In genomic region chr19:7850429-7850819, GRCh38 we compare ENCODE assay signal across 19 cellular contexts. TPM values are rescaled to one million over a fixed set of nuclear protein-coding genes. Genes with fewer than 3 reads are reported as not detected.
DNase-seq lines count a peak whose midpoint lies in the region; ATAC-seq, FAIRE-seq and TF ChIP-seq lines count a peak whose summit lies in the region.
"Had no signal": no experiment of that assay in that cellular context is flagged by ENCODE, and none has a peak within 500 bp of the region (broad histone marks: within the 10 kb centered on the region; RNA-seq: fewer than 3 reads in every experiment).

No MANE protein-coding gene starts in this region.

- no peak for TF ChIP-seq CTCF in HepG2 (CRISPR knock-in tag; IDR thresholded peaks at IDR 0.05)
- no peak for TF ChIP-seq CTCF in right lobe of liver (IDR thresholded peaks at IDR 0.05)

- TF ChIP-seq RAD21 in HepG2 (CRISPR knock-in tag; IDR thresholded peaks at IDR 0.05) = no peak

- ATAC-seq in HepG2 (no peak), right lobe of liver (no peak)

- no peak overlapping the region for H3K4me2 ChIP-seq in HepG2 (ENCODE audit: low read depth, low read length)

- FAIRE-seq in HepG2 (lab: Jason Lieb, UNC) = no peak
- FAIRE-seq: colon, HTR-8/SVneo had no signal

- H3K27me3 ChIP-seq in HepG2 (ENCODE audit: control insufficient read depth in 1 of 2, insufficient read depth in 2 of 2, low read length in 2 of 2) = peaks cover 0 to 5% of the 10 kb centered on the region in 2 experiments; a peak in 2 of 5 replicates
- no peaks in the 10 kb centered on the region for H3K27me3 ChIP-seq in right lobe of liver
- H3K27me3 ChIP-seq: SJCRH30 had no signal

- no peaks in the 10 kb centered on the region for H3K9me3 ChIP-seq in HepG2 (ENCODE audit: low read length)
- H3K9me3 ChIP-seq in right lobe of liver = no peaks in the 10 kb centered on the region
- H3K9me3 ChIP-seq: SJCRH30 had no signal

- TF ChIP-seq EP300 in HepG2 (IDR thresholded peaks at IDR 0.05; ENCODE audit: low read depth in 2 of 2, low read length in 2 of 2) (no peak), HepG2 (CRISPR knock-in tag; IDR thresholded peaks at IDR 0.05; ENCODE audit: borderline replicate concordance) (no peak)

- CTCF ChIA-PET in HepG2 (lab: Yijun Ruan, JAX; ENCODE audit: low intra/inter-chr PET ratio, low total read pairs) = no interaction called here
- CTCF ChIA-PET in HEK293T (lab: Yijun Ruan, JAX) = no interaction called here

- no peak overlapping the region for H3K9ac ChIP-seq in HepG2 (ENCODE audit: insufficient read depth, low read depth, low read length)

- POLR2A ChIA-PET in HepG2 (lab: Yijun Ruan, JAX) = no interaction called here
- POLR2A ChIA-PET in HEK293T (lab: Yijun Ruan, JAX) = interaction anchor here (1.0 kb wide), 1 partner anchor 54 kb away, joined by 3 read pairs; the partner anchor contains the start of gene MAP2K7

- DNase-seq in HepG2 (ENCODE audit: low spot score) (no peak), right lobe of liver (no peak), myocyte (ENCODE audit: low read depth) (peak; percentile 60), HEK293T (ENCODE audit: extremely low spot score) (no peak), hippocampal formation (lab: John Stamatoyannopoulos, UW) (no peak), Kasumi-1 (lab: John Stamatoyannopoulos, UW) (no peak), NCI-H526 treated with DMSO at 0.1 percent for 48 hours (lab: John Stamatoyannopoulos, UW) (no peak)
- DNase-seq: activated CD4-positive, CD25-positive, alpha-beta regulatory T cell treated with anti-CD3 and anti-CD28 coated beads, Interleukin-2, amount 50 U/mL, for 72 hours; amniotic stem cell; CD8-positive, alpha-beta memory T cell; HCEC 1CT; NCI-H187; NCI-H524 had no signal

- H3K4me1 ChIP-seq in HepG2 (ENCODE audit: insufficient read depth, low read length) = peaks cover 27% of the 10 kb centered on the region
- H3K4me1 ChIP-seq in right lobe of liver = peaks cover 0 to 8% (median 3%) of the 10 kb centered on the region in 4 donors
- H3K4me1 ChIP-seq: SJCRH30 had no signal

- H3K79me2 ChIP-seq in HepG2 (ENCODE audit: insufficient read depth, low read length) = no peaks in the 10 kb centered on the region

- no TSS peak for BruUV-seq in HepG2 (replicated peaks; lab: Mats Ljungman, UMichigan)

- in situ Hi-C loops in HepG2 (cut with HindIII; ENCODE audit: extremely low pct_ligation_motif_present, low pct_unique_long_range_greater_than_20kb) = loop anchor here (5.0 kb wide), 1 partner anchor 72 kb away; the partner anchor contains the start of gene SNAPC2

- TF ChIP-seq POLR2A in HepG2 (IDR thresholded peaks at IDR 0.05; ENCODE audit: insufficient read depth in 1 of 2, low read depth in 2 of 2, low read length in 2 of 2) (no peak), right lobe of liver (IDR thresholded peaks at IDR 0.05) (no peak)

- no peak overlapping the region for H3K27ac ChIP-seq in HepG2 (ENCODE audit: extremely low read length, insufficient read depth, low read length)
- H3K27ac ChIP-seq in right lobe of liver = no peak overlapping the region
- H3K27ac ChIP-seq in cingulate gyrus (ENCODE audit: low read depth, low read length) = peak overlapping the region; percentile 99
- H3K27ac ChIP-seq: SJCRH30 had no signal

- H3K36me3 ChIP-seq in HepG2 (replicated peaks in 1 of 2; ENCODE audit: control insufficient read depth in 1 of 2, insufficient read depth in 2 of 2, low read length in 2 of 2) (no peaks in the 10 kb centered on the region), right lobe of liver (no peaks in the 10 kb centered on the region)
- H3K36me3 ChIP-seq: SJCRH30 had no signal

- 50% methylated on average over 2 of the region's 12 CpGs for WGBS in HepG2 (ENCODE audit: low lambda C conversion rate)
- WGBS in right lobe of liver (ENCODE audit: insufficient coverage, low coverage, low lambda C conversion rate, missing lambda C conversion rate) = 40% methylated on average over 1 of the region's 12 CpGs

- H2AFZ ChIP-seq in HepG2 (ENCODE audit: low read length) = no peak overlapping the region

- no peak overlapping the region for H3K4me3 ChIP-seq in HepG2 (replicated peaks in 1 of 3; ENCODE audit: insufficient read depth in 1 of 3, low read depth in 2 of 3, low read length in 3 of 3)
- H3K4me3 ChIP-seq in right lobe of liver = no peak overlapping the region
- H3K4me3 ChIP-seq: SJCRH30 had no signal

- intact Hi-C loops in HepG2 (cut with micrococcal nuclease; ENCODE audit: unreplicated experiment) (no loop called here), right lobe of liver (cut with DNase I) (loop anchor here in 1 of 2 donors (10.0 kb wide), 1 partner anchor 54 kb away; the partner anchor contains the start of gene MAP2K7)

- no peaks in the 10 kb centered on the region for H4K20me1 ChIP-seq in HepG2 (ENCODE audit: insufficient read depth, low read length)

RNA-seq across cellular contexts. Expression of gene EVI5L, which starts 20.4 kb away (rescaled TPM):
- total RNA-seq in HepG2 (2016; rRNA removed; fragmentation: Illumina TruSeq; extraction: Trizol) (1.3 and 1.7 TPM in 2 replicates), right lobe of liver (1 to 10 TPM; 3.7 to 6.3 (median 4.9) TPM), myocyte (25.2 and 25.4 TPM in 2 replicates)
- total RNA-seq in HepG2 (2016; cell fraction: cytosol; rRNA removed; fragmentation: Illumina TruSeq; extraction: Trizol; ENCODE audit: low read depth) = 0.61 and 0.62 TPM in 2 replicates
- total RNA-seq in HepG2 (2016; cell fraction: insoluble cytoplasmic fraction; rRNA removed; fragmentation: Illumina TruSeq; extraction: Trizol) = 1.1 and 1.6 TPM in 2 replicates
- total RNA-seq in HepG2 (2016; cell fraction: membrane; rRNA removed; fragmentation: Illumina TruSeq; extraction: Trizol) = 1.6 and 1.7 TPM in 2 replicates
- 1.2 and 1.7 TPM in 2 replicates for total RNA-seq in HepG2 (2016; cell fraction: nucleus; rRNA removed; fragmentation: Illumina TruSeq; extraction: Trizol)
- polyA plus RNA-seq in HepG2 (2011; rRNA removed) = 2.4 and 3.1 TPM in 2 replicates
- 2.1 and 2.9 TPM in 2 replicates for polyA plus RNA-seq in HepG2 (2011; cell fraction: cytosol; rRNA removed)
- polyA plus RNA-seq in HepG2 (2011; cell fraction: nucleus; rRNA removed) = 8.0 and 8.2 TPM in 2 replicates
- polyA plus RNA-seq in HepG2 (2012) = 3.2 TPM in 2 replicates
- polyA plus RNA-seq in HepG2 (2016; cell fraction: cytosol; fragmentation: Illumina TruSeq; extraction: Trizol; ENCODE audit: low read depth) = 0.58 and 0.84 TPM in 2 replicates
- 1.7 and 2.0 TPM in 2 replicates for polyA plus RNA-seq in HepG2 (2016; cell fraction: insoluble cytoplasmic fraction; fragmentation: Illumina TruSeq; extraction: Trizol; ENCODE audit: low read depth)
- 1.4 and 1.6 TPM in 2 replicates for polyA plus RNA-seq in HepG2 (2016; cell fraction: membrane; fragmentation: Illumina TruSeq; extraction: Trizol; ENCODE audit: low read depth)
- polyA plus RNA-seq in HepG2 (2016; cell fraction: nucleus; fragmentation: Illumina TruSeq; extraction: Trizol; ENCODE audit: insufficient read depth, low read depth) = 3.6 and 4.8 TPM in 2 replicates
- 6.3 and 14.8 TPM in 2 replicates for polyA minus RNA-seq in HepG2 (2011; rRNA and poly(A)+ RNA removed; ENCODE audit: low replicate concordance)
- 1.1 and 1.3 TPM in 2 replicates for polyA minus RNA-seq in HepG2 (2011; cell fraction: cytosol; rRNA and poly(A)+ RNA removed)
- 1.9 and 2.9 TPM in 2 replicates for polyA minus RNA-seq in HepG2 (2011; cell fraction: nucleus; rRNA and poly(A)+ RNA removed)
- polyA plus RNA-seq in myocyte (2012) = 31.3 TPM

RNA-seq across cellular contexts. Expression of gene PRR36, which starts 23.8 kb away (rescaled TPM):
- total RNA-seq in HepG2 (2016; rRNA removed; fragmentation: Illumina TruSeq; extraction: Trizol) = 0.07 TPM in 2 replicates
- total RNA-seq in HepG2 (2016; cell fraction: cytosol; rRNA removed; fragmentation: Illumina TruSeq; extraction: Trizol; ENCODE audit: low read depth) = 0.30 TPM in 1 of 2 replicates, not detected in the other
- total RNA-seq in HepG2 (2016; cell fraction: insoluble cytoplasmic fraction; rRNA removed; fragmentation: Illumina TruSeq; extraction: Trizol) = 0.09 and 0.30 TPM in 2 replicates
- total RNA-seq in HepG2 (2016; cell fraction: membrane; rRNA removed; fragmentation: Illumina TruSeq; extraction: Trizol) = 0.15 and 0.17 TPM in 2 replicates
- total RNA-seq in HepG2 (2016; cell fraction: nucleus; rRNA removed; fragmentation: Illumina TruSeq; extraction: Trizol) = 0.09 and 0.22 TPM in 2 replicates
- 0.17 TPM in 2 replicates for polyA plus RNA-seq in HepG2 (2011; rRNA removed)
- polyA plus RNA-seq in HepG2 (2011; cell fraction: cytosol; rRNA removed) = 0.05 and 0.13 TPM in 2 replicates
- 0.73 and 1.3 TPM in 2 replicates for polyA plus RNA-seq in HepG2 (2011; cell fraction: nucleus; rRNA removed)
- 1.5 and 1.8 TPM in 2 replicates for polyA plus RNA-seq in HepG2 (2012)
- 0.23 and 0.25 TPM in 2 replicates for polyA plus RNA-seq in HepG2 (2016; cell fraction: cytosol; fragmentation: Illumina TruSeq; extraction: Trizol; ENCODE audit: low read depth)
- 0.54 and 0.83 TPM in 2 replicates for polyA plus RNA-seq in HepG2 (2016; cell fraction: insoluble cytoplasmic fraction; fragmentation: Illumina TruSeq; extraction: Trizol; ENCODE audit: low read depth)
- polyA plus RNA-seq in HepG2 (2016; cell fraction: membrane; fragmentation: Illumina TruSeq; extraction: Trizol; ENCODE audit: low read depth) = 0.34 and 0.41 TPM in 2 replicates
- 1.3 and 1.5 TPM in 2 replicates for polyA plus RNA-seq in HepG2 (2016; cell fraction: nucleus; fragmentation: Illumina TruSeq; extraction: Trizol; ENCODE audit: insufficient read depth, low read depth)
- polyA minus RNA-seq in HepG2 (2011; rRNA and poly(A)+ RNA removed; ENCODE audit: low replicate concordance) = 0.34 TPM in 1 of 2 replicates, not detected in the other
- 0.97 and 1.1 TPM in 2 replicates for polyA minus RNA-seq in HepG2 (2011; cell fraction: cytosol; rRNA and poly(A)+ RNA removed)
- polyA minus RNA-seq in HepG2 (2011; cell fraction: nucleus; rRNA and poly(A)+ RNA removed) = 0.25 and 0.26 TPM in 2 replicates
- total RNA-seq in right lobe of liver = under 1 TPM in 4 of 6 experiments, not detected in 2; 0.07 to 0.37 (median 0.12) TPM
- not detected in 2 replicates for total RNA-seq in myocyte
- polyA plus RNA-seq in myocyte (2012) = 0.05 TPM
- total RNA-seq: CD8-positive, alpha-beta memory T cell; lung microvascular endothelial cell; SJCRH30 had no signal
- polyA plus RNA-seq: AG04450; CD8-positive, alpha-beta memory T cell had no signal

RNA-seq across cellular contexts. Expression of gene LRRC8E, which starts 37.9 kb away (rescaled TPM):
- total RNA-seq in HepG2 (2016; rRNA removed; fragmentation: Illumina TruSeq; extraction: Trizol) = 4.0 and 8.0 TPM in 2 replicates
- total RNA-seq in HepG2 (2016; cell fraction: cytosol; rRNA removed; fragmentation: Illumina TruSeq; extraction: Trizol; ENCODE audit: low read depth) = 0.97 and 1.0 TPM in 2 replicates
- total RNA-seq in HepG2 (2016; cell fraction: insoluble cytoplasmic fraction; rRNA removed; fragmentation: Illumina TruSeq; extraction: Trizol) = 4.0 and 9.1 TPM in 2 replicates
- 2.2 and 3.4 TPM in 2 replicates for total RNA-seq in HepG2 (2016; cell fraction: membrane; rRNA removed; fragmentation: Illumina TruSeq; extraction: Trizol)
- 7.5 and 8.2 TPM in 2 replicates for total RNA-seq in HepG2 (2016; cell fraction: nucleus; rRNA removed; fragmentation: Illumina TruSeq; extraction: Trizol)
- 10.3 and 14.6 TPM in 2 replicates for polyA plus RNA-seq in HepG2 (2011; rRNA removed)
- polyA plus RNA-seq in HepG2 (2011; cell fraction: cytosol; rRNA removed) = 6.6 and 7.8 TPM in 2 replicates
- polyA plus RNA-seq in HepG2 (2011; cell fraction: nucleus; rRNA removed) = 7.6 and 8.4 TPM in 2 replicates
- 10.1 and 12.0 TPM in 2 replicates for polyA plus RNA-seq in HepG2 (2012)
- 0.41 and 0.42 TPM in 2 replicates for polyA plus RNA-seq in HepG2 (2016; cell fraction: cytosol; fragmentation: Illumina TruSeq; extraction: Trizol; ENCODE audit: low read depth)
- polyA plus RNA-seq in HepG2 (2016; cell fraction: insoluble cytoplasmic fraction; fragmentation: Illumina TruSeq; extraction: Trizol; ENCODE audit: low read depth) = 2.8 and 3.6 TPM in 2 replicates
- polyA plus RNA-seq in HepG2 (2016; cell fraction: membrane; fragmentation: Illumina TruSeq; extraction: Trizol; ENCODE audit: low read depth) = 0.65 and 1.00 TPM in 2 replicates
- 8.0 and 10.3 TPM in 2 replicates for polyA plus RNA-seq in HepG2 (2016; cell fraction: nucleus; fragmentation: Illumina TruSeq; extraction: Trizol; ENCODE audit: insufficient read depth, low read depth)
- 13.5 and 26.2 TPM in 2 replicates for polyA minus RNA-seq in HepG2 (2011; rRNA and poly(A)+ RNA removed; ENCODE audit: low replicate concordance)
- 10.5 and 13.4 TPM in 2 replicates for polyA minus RNA-seq in HepG2 (2011; cell fraction: cytosol; rRNA and poly(A)+ RNA removed)
- polyA minus RNA-seq in HepG2 (2011; cell fraction: nucleus; rRNA and poly(A)+ RNA removed) = 5.5 and 7.0 TPM in 2 replicates
- 1 to 10 TPM; 1.5 to 9.6 (median 3.5) TPM for total RNA-seq in right lobe of liver
- total RNA-seq in myocyte = 0.53 and 1.0 TPM in 2 replicates
- polyA plus RNA-seq in myocyte (2012) = 0.93 TPM
- total RNA-seq: CD8-positive, alpha-beta memory T cell had no signal
- polyA plus RNA-seq: CD8-positive, alpha-beta memory T cell had no signal

RNA-seq across cellular contexts. Expression of gene MAP2K7, which starts 53.3 kb away (rescaled TPM):
- 8.7 and 10.8 TPM in 2 replicates for total RNA-seq in HepG2 (2016; rRNA removed; fragmentation: Illumina TruSeq; extraction: Trizol)
- 3.9 and 4.1 TPM in 2 replicates for total RNA-seq in HepG2 (2016; cell fraction: cytosol; rRNA removed; fragmentation: Illumina TruSeq; extraction: Trizol; ENCODE audit: low read depth)
- 7.6 and 11.7 TPM in 2 replicates for total RNA-seq in HepG2 (2016; cell fraction: insoluble cytoplasmic fraction; rRNA removed; fragmentation: Illumina TruSeq; extraction: Trizol)
- 11.5 and 13.1 TPM in 2 replicates for total RNA-seq in HepG2 (2016; cell fraction: membrane; rRNA removed; fragmentation: Illumina TruSeq; extraction: Trizol)
- 8.3 and 8.5 TPM in 2 replicates for total RNA-seq in HepG2 (2016; cell fraction: nucleus; rRNA removed; fragmentation: Illumina TruSeq; extraction: Trizol)
- 9.0 and 14.8 TPM in 2 replicates for polyA plus RNA-seq in HepG2 (2011; rRNA removed)
- 8.8 and 11.2 TPM in 2 replicates for polyA plus RNA-seq in HepG2 (2011; cell fraction: cytosol; rRNA removed)
- 42.0 and 50.6 TPM in 2 replicates for polyA plus RNA-seq in HepG2 (2011; cell fraction: nucleus; rRNA removed)
- polyA plus RNA-seq in HepG2 (2012) = 17.3 and 19.9 TPM in 2 replicates
- polyA plus RNA-seq in HepG2 (2016; cell fraction: cytosol; fragmentation: Illumina TruSeq; extraction: Trizol; ENCODE audit: low read depth) = 3.9 and 4.4 TPM in 2 replicates
- 10.5 and 15.1 TPM in 2 replicates for polyA plus RNA-seq in HepG2 (2016; cell fraction: insoluble cytoplasmic fraction; fragmentation: Illumina TruSeq; extraction: Trizol; ENCODE audit: low read depth)
- 8.5 and 10.6 TPM in 2 replicates for polyA plus RNA-seq in HepG2 (2016; cell fraction: membrane; fragmentation: Illumina TruSeq; extraction: Trizol; ENCODE audit: low read depth)
- 25.7 and 31.5 TPM in 2 replicates for polyA plus RNA-seq in HepG2 (2016; cell fraction: nucleus; fragmentation: Illumina TruSeq; extraction: Trizol; ENCODE audit: insufficient read depth, low read depth)
- 17.6 and 23.5 TPM in 2 replicates for polyA minus RNA-seq in HepG2 (2011; rRNA and poly(A)+ RNA removed; ENCODE audit: low replicate concordance)
- polyA minus RNA-seq in HepG2 (2011; cell fraction: cytosol; rRNA and poly(A)+ RNA removed) = 10.0 and 13.0 TPM in 2 replicates
- polyA minus RNA-seq in HepG2 (2011; cell fraction: nucleus; rRNA and poly(A)+ RNA removed) = 11.2 and 11.7 TPM in 2 replicates
- total RNA-seq in right lobe of liver = 10 to 100 TPM in 5 of 6 experiments, 1 to 10 TPM in 1; 9.7 to 22.1 (median 15.6) TPM
- 13.1 and 16.0 TPM in 2 replicates for total RNA-seq in myocyte
- 25.3 TPM for polyA plus RNA-seq in myocyte (2012)
